Comparison of ENCODE assay signal across 9 cellular contexts in genomic region chr1:53585116-53585515, GRCh38.
DNase-seq lines count a peak whose midpoint lies in the region; ATAC-seq and TF ChIP-seq lines count a peak whose summit lies in the region.
"Had no signal": no experiment of that assay in that cellular context is flagged by ENCODE, and none has a peak within 500 bp of the region (broad histone marks: within the 10 kb centered on the region; RNA-seq: fewer than 3 reads in every experiment).

No MANE protein-coding gene starts in this region.

- H3K4me3 ChIP-seq in choroid plexus epithelial cell (ENCODE audit: low read depth, low read length) (no peak overlapping the region), MG63 (no peak overlapping the region)
- H3K4me3 ChIP-seq: dorsolateral prefrontal cortex, tibial artery had no signal

- H3K9me3 ChIP-seq in MG63: no peaks in the 10 kb centered on the region
- H3K9me3 ChIP-seq: tibial artery had no signal

- H3K36me3 ChIP-seq in MG63: no peaks in the 10 kb centered on the region
- H3K36me3 ChIP-seq: tibial artery had no signal

- H3K27me3 Mint-ChIP-seq in T-cell: no peaks in the 10 kb centered on the region

- no peak for TF ChIP-seq CTCF in choroid plexus epithelial cell (conservative IDR thresholded peaks at IDR 0.05; ENCODE audit: low read depth, low read length)

- H3K4me3 Mint-ChIP-seq in T-cell: no peak overlapping the region

- no peaks in the 10 kb centered on the region for H3K27me3 ChIP-seq in MG63
- H3K27me3 ChIP-seq: dorsolateral prefrontal cortex had no signal

- H3K4me1 Mint-ChIP-seq in T-cell: peaks cover 15 to 28% (median 16%) of the 10 kb centered on the region in 3 donors

- CTCF ChIA-PET in T-cell (lab: Charles Lee): interaction anchor here in 1 of 2 donors (0.6 kb wide), 1 partner anchor 15 kb away, joined by 3 read pairs; no protein-coding TSS in a partner anchor

- no peaks in the 10 kb centered on the region for H3K36me3 Mint-ChIP-seq in T-cell

- DNase-seq in T-cell (peak in 33 of 34 experiments; percentile 15 to 70 (median 46)), choroid plexus epithelial cell (ENCODE audit: low read depth) (peak; percentile 93), MG63 (no peak)
- DNase-seq in stimulated activated CD8-positive, alpha-beta memory T cell treated with anti-CD3 and anti-CD28 coated beads, Interleukin-12 subunit alpha, Interleukin-12 subunit beta, amount 100 ng/mL, for 4 hours (ENCODE audit: low read depth): peak; percentile 35

- H3K27ac Mint-ChIP-seq in T-cell: no peak overlapping the region

- POLR2A ChIA-PET in T-cell (lab: Charles Lee): no interaction called here

- ATAC-seq in HG02610 (IDR thresholded peaks at IDR 0.05; ENCODE audit: unreplicated experiment) (peak; percentile 55), T-cell (replicated peaks in 1 of 4) (peak; percentile 60 to 86 (median 82)), HG02763 (IDR thresholded peaks at IDR 0.05; ENCODE audit: unreplicated experiment) (no peak), HG03457 (IDR thresholded peaks at IDR 0.05; ENCODE audit: unreplicated experiment) (no peak)

- no peaks in the 10 kb centered on the region for H3K9me3 Mint-ChIP-seq in T-cell

Comparison
In these comparisons a context has a peak if more than half of its experiments do, and no peak if none do; other contexts are left out.
1. ATAC-seq: peak in HG02610 (single experiment) and T-cell (4 of 4); none in HG02763 (single experiment) and HG03457 (single experiment).